ENCODE assay signal across 10 cellular contexts in the genomic region with DNA sequence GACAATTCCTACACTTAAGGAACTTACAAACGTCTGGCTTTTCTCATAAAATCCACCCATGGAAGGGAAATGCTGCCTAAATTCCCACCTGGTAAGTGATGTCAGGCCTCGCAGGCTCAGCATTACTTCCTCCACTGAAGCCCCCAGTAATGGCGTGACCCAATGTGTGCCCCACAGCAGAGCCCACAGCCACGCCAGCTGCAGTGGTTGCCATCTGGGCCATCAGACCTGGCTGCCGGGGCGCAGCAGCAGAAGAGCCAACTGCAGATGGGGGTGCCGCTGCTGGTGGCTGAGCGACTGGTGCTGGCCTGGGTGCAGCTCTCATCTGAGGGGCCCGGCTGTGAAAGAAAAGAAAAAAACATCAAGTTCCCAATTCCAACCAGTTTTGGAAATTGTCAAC. TPM values are rescaled to one million over a fixed set of nuclear protein-coding genes. Genes with fewer than 3 reads are reported as not detected.
DNase-seq lines count a peak whose midpoint lies in the region; ATAC-seq and TF ChIP-seq lines count a peak whose summit lies in the region.
"Not testable (repeated sequence)": the region's sequence is repeated elsewhere in the genome, so short reads cannot be mapped to it uniquely, and the experiment has no call there.
"Had no signal": no experiment of that assay in that cellular context is flagged by ENCODE, and none has a peak within 500 bp of the region (broad histone marks: within the 10 kb centered on the region; RNA-seq: fewer than 3 reads in every experiment).

No MANE protein-coding gene starts in this region.

- H3K27ac ChIP-seq in BLaER1, result not testable (repeated sequence)

- peaks cover 59% of the 10 kb centered on the region for H3K36me3 ChIP-seq in BLaER1
- H3K36me3 ChIP-seq in Loucy (ENCODE audit: insufficient read depth, low read length), result peaks cover 49% of the 10 kb centered on the region

- not testable (repeated sequence) for H3F3A ChIP-seq in Loucy (ENCODE audit: low read depth)

- H4K20me1 ChIP-seq in BLaER1, result peaks cover 67% of the 10 kb centered on the region
- H4K20me1 ChIP-seq in Loucy (ENCODE audit: insufficient read depth, low read length, poor library complexity, severe bottlenecking), result peaks cover 38% of the 10 kb centered on the region

- peaks cover 30% of the 10 kb centered on the region for H3K4me1 ChIP-seq in BLaER1
- H3K4me1 ChIP-seq in Loucy (ENCODE audit: insufficient read depth, low read length, poor library complexity, severe bottlenecking), result peaks cover 19% of the 10 kb centered on the region

- intact Hi-C loops in activated T-helper 1 cell treated with anti-CD3 and anti-CD28 coated beads, Interleukin-12 subunit alpha, Interleukin-12 subunit beta, Interleukin-2, Interleukin-4 antibody, amounts not matched to agents 30 ng/mL and 10 ng/mL and 1 ng/mL, durations not matched to agents 14 hours and 24 hours and 36 hours (cut with micrococcal nuclease), result not testable (repeated sequence)

- not testable (repeated sequence) for H3K9me2 ChIP-seq in Loucy (replicated peaks; ENCODE audit: low read depth, low read length)

- peaks cover 15% of the 10 kb centered on the region for H3K9me3 Mint-ChIP-seq in T-helper 2 cell treated with Interferon-gamma antibody and Interleukin-4, amounts not matched to agents 5 μg/mL and 100 μg/mL, for 36 hours
- H3K9me3 Mint-ChIP-seq in activated T-helper 1 cell treated with anti-CD3 and anti-CD28 coated beads, Interleukin-12 subunit alpha, Interleukin-12 subunit beta, Interleukin-2, Interleukin-4 antibody, amounts not matched to agents 30 ng/mL and 10 ng/mL and 1 ng/mL, durations not matched to agents 14 hours and 24 hours and 36 hours, result peaks cover 12% of the 10 kb centered on the region
- not testable (repeated sequence) for H3K9me3 Mint-ChIP-seq in central memory CD8-positive, alpha-beta T cell; stimulated activated effector memory CD8-positive, alpha-beta T cell treated with anti-CD3 and anti-CD28 coated beads, Interleukin-12 subunit alpha, Interleukin-12 subunit beta, amount 100 ng/mL, for 72 hours

- H3K4me2 ChIP-seq in BLaER1, result peak overlapping the region; percentile 26
- H3K4me2 ChIP-seq in Loucy (ENCODE audit: low read depth, low read length, poor library complexity, severe bottlenecking), result peak overlapping the region; percentile 97

- H3K27me3 ChIP-seq in BLaER1; Loucy (ENCODE audit: insufficient read depth, low read length, poor library complexity, severe bottlenecking): not testable (repeated sequence)

- not testable (repeated sequence) for H3K4me3 ChIP-seq in BLaER1
- peak overlapping the region; percentile 93 for H3K4me3 ChIP-seq in Loucy (ENCODE audit: low read length, poor library complexity, severe bottlenecking)

- H3K9me3 ChIP-seq in BLaER1, result peaks cover 16% of the 10 kb centered on the region
- not testable (repeated sequence) for H3K9me3 ChIP-seq in Loucy (ENCODE audit: insufficient read depth, low read depth, low read length)

- H3K9ac ChIP-seq in BLaER1, result not testable (repeated sequence)
- H3K9ac ChIP-seq in Loucy (ENCODE audit: low read depth, low read length, poor library complexity, severe bottlenecking), result peak overlapping the region; percentile 50

- H3K4me3 Mint-ChIP-seq in T-helper 2 cell treated with Interferon-gamma antibody and Interleukin-4, amounts not matched to agents 5 μg/mL and 100 μg/mL, for 36 hours, result peak overlapping the region; percentile 99
- peak overlapping the region; percentile 95 for H3K4me3 Mint-ChIP-seq in activated T-helper 1 cell treated with anti-CD3 and anti-CD28 coated beads, Interleukin-12 subunit alpha, Interleukin-12 subunit beta, Interleukin-2, Interleukin-4 antibody, amounts not matched to agents 30 ng/mL and 10 ng/mL and 1 ng/mL, durations not matched to agents 14 hours and 24 hours and 36 hours
- peak overlapping the region; percentile 14 for H3K4me3 Mint-ChIP-seq in central memory CD8-positive, alpha-beta T cell
- peak overlapping the region; percentile 98 for H3K4me3 Mint-ChIP-seq in stimulated activated effector memory CD8-positive, alpha-beta T cell treated with anti-CD3 and anti-CD28 coated beads, Interleukin-12 subunit alpha, Interleukin-12 subunit beta, amount 100 ng/mL, for 72 hours

- H3K27ac Mint-ChIP-seq in T-helper 2 cell treated with Interferon-gamma antibody and Interleukin-4, amounts not matched to agents 5 μg/mL and 100 μg/mL, for 36 hours; activated T-helper 1 cell treated with anti-CD3 and anti-CD28 coated beads, Interleukin-12 subunit alpha, Interleukin-12 subunit beta, Interleukin-2, Interleukin-4 antibody, amounts not matched to agents 30 ng/mL and 10 ng/mL and 1 ng/mL, durations not matched to agents 14 hours and 24 hours and 36 hours; central memory CD8-positive, alpha-beta T cell (ENCODE audit: low read depth); stimulated activated effector memory CD8-positive, alpha-beta T cell treated with anti-CD3 and anti-CD28 coated beads, Interleukin-12 subunit alpha, Interleukin-12 subunit beta, amount 100 ng/mL, for 72 hours: not testable (repeated sequence)

- peaks cover 40% of the 10 kb centered on the region for H3K79me2 ChIP-seq in Loucy (ENCODE audit: insufficient read depth, low read length)

- not testable (repeated sequence) for H3K27me3 Mint-ChIP-seq in T-helper 2 cell treated with Interferon-gamma antibody and Interleukin-4, amounts not matched to agents 5 μg/mL and 100 μg/mL, for 36 hours (ENCODE audit: low read depth); activated T-helper 1 cell treated with anti-CD3 and anti-CD28 coated beads, Interleukin-12 subunit alpha, Interleukin-12 subunit beta, Interleukin-2, Interleukin-4 antibody, amounts not matched to agents 30 ng/mL and 10 ng/mL and 1 ng/mL, durations not matched to agents 14 hours and 24 hours and 36 hours (ENCODE audit: insufficient read depth); central memory CD8-positive, alpha-beta T cell

- peaks cover 60% of the 10 kb centered on the region for H3K36me3 Mint-ChIP-seq in T-helper 2 cell treated with Interferon-gamma antibody and Interleukin-4, amounts not matched to agents 5 μg/mL and 100 μg/mL, for 36 hours (ENCODE audit: low read depth)
- H3K36me3 Mint-ChIP-seq in activated T-helper 1 cell treated with anti-CD3 and anti-CD28 coated beads, Interleukin-12 subunit alpha, Interleukin-12 subunit beta, Interleukin-2, Interleukin-4 antibody, amounts not matched to agents 30 ng/mL and 10 ng/mL and 1 ng/mL, durations not matched to agents 14 hours and 24 hours and 36 hours (ENCODE audit: low read depth), result peaks cover 50% of the 10 kb centered on the region
- H3K36me3 Mint-ChIP-seq in central memory CD8-positive, alpha-beta T cell (ENCODE audit: insufficient read depth), result peaks cover 56% of the 10 kb centered on the region
- H3K36me3 Mint-ChIP-seq in stimulated activated effector memory CD8-positive, alpha-beta T cell treated with anti-CD3 and anti-CD28 coated beads, Interleukin-12 subunit alpha, Interleukin-12 subunit beta, amount 100 ng/mL, for 72 hours, result peaks cover 77% of the 10 kb centered on the region

- H2AFZ ChIP-seq in Loucy (ENCODE audit: low read length), result not testable (repeated sequence)

- DNase-seq in T-helper 2 cell treated with Interferon-gamma antibody and Interleukin-4, amounts not matched to agents 5 μg/mL and 100 μg/mL, for 36 hours (ENCODE audit: low spot score); activated T-helper 1 cell treated with anti-CD3 and anti-CD28 coated beads, Interleukin-12 subunit alpha, Interleukin-12 subunit beta, Interleukin-2, Interleukin-4 antibody, amounts not matched to agents 30 ng/mL and 10 ng/mL and 1 ng/mL, durations not matched to agents 14 hours and 24 hours and 36 hours (ENCODE audit: low spot score); central memory CD8-positive, alpha-beta T cell (ENCODE audit: low spot score in 2 of 2); stimulated activated effector memory CD8-positive, alpha-beta T cell treated with anti-CD3 and anti-CD28 coated beads, Interleukin-12 subunit alpha, Interleukin-12 subunit beta, amount 100 ng/mL, for 72 hours (ENCODE audit: low spot score in 2 of 2): not testable (repeated sequence)

- not testable (repeated sequence) for ATAC-seq in central memory CD8-positive, alpha-beta T cell (replicated peaks; ENCODE audit: extremely low read depth, poor library complexity, severe bottlenecking); stimulated activated effector memory CD8-positive, alpha-beta T cell treated with anti-CD3 and anti-CD28 coated beads, Interleukin-12 subunit alpha, Interleukin-12 subunit beta, amount 100 ng/mL, for 72 hours

- TF ChIP-seq CTCF in Loucy (conservative IDR thresholded peaks at IDR 0.05; ENCODE audit: low read length), result not testable (repeated sequence)

- peaks cover 18% of the 10 kb centered on the region for H3K4me1 Mint-ChIP-seq in T-helper 2 cell treated with Interferon-gamma antibody and Interleukin-4, amounts not matched to agents 5 μg/mL and 100 μg/mL, for 36 hours (ENCODE audit: low read depth)
- peaks cover 21% of the 10 kb centered on the region for H3K4me1 Mint-ChIP-seq in activated T-helper 1 cell treated with anti-CD3 and anti-CD28 coated beads, Interleukin-12 subunit alpha, Interleukin-12 subunit beta, Interleukin-2, Interleukin-4 antibody, amounts not matched to agents 30 ng/mL and 10 ng/mL and 1 ng/mL, durations not matched to agents 14 hours and 24 hours and 36 hours (ENCODE audit: low read depth)
- peaks cover 27% of the 10 kb centered on the region for H3K4me1 Mint-ChIP-seq in central memory CD8-positive, alpha-beta T cell
- peaks cover 21% of the 10 kb centered on the region for H3K4me1 Mint-ChIP-seq in stimulated activated effector memory CD8-positive, alpha-beta T cell treated with anti-CD3 and anti-CD28 coated beads, Interleukin-12 subunit alpha, Interleukin-12 subunit beta, amount 100 ng/mL, for 72 hours

RNA-seq across cellular contexts. Expression of a gene that starts 2.1 kb away (rescaled TPM):
- 613 and 617 TPM in 2 replicates for total RNA-seq in activated T-helper 1 cell treated with anti-CD3 and anti-CD28 coated beads, Interleukin-12 subunit alpha, Interleukin-12 subunit beta, Interleukin-2, Interleukin-4 antibody, amounts not matched to agents 30 ng/mL and 10 ng/mL and 1 ng/mL, durations not matched to agents 14 hours and 24 hours and 36 hours

RNA-seq across cellular contexts. Expression of a gene that starts 11.4 kb away (rescaled TPM):
- 3.4 and 4.3 TPM in 2 replicates for total RNA-seq in activated T-helper 1 cell treated with anti-CD3 and anti-CD28 coated beads, Interleukin-12 subunit alpha, Interleukin-12 subunit beta, Interleukin-2, Interleukin-4 antibody, amounts not matched to agents 30 ng/mL and 10 ng/mL and 1 ng/mL, durations not matched to agents 14 hours and 24 hours and 36 hours

RNA-seq across cellular contexts. Expression of a gene that starts 12.1 kb away (rescaled TPM):
- total RNA-seq in activated T-helper 1 cell treated with anti-CD3 and anti-CD28 coated beads, Interleukin-12 subunit alpha, Interleukin-12 subunit beta, Interleukin-2, Interleukin-4 antibody, amounts not matched to agents 30 ng/mL and 10 ng/mL and 1 ng/mL, durations not matched to agents 14 hours and 24 hours and 36 hours, result not detected in 2 replicates
- total RNA-seq: B cell, GM23248, H7, M059J had no signal

RNA-seq across cellular contexts. Expression of a gene that starts 40.1 kb away (rescaled TPM):
- total RNA-seq in activated T-helper 1 cell treated with anti-CD3 and anti-CD28 coated beads, Interleukin-12 subunit alpha, Interleukin-12 subunit beta, Interleukin-2, Interleukin-4 antibody, amounts not matched to agents 30 ng/mL and 10 ng/mL and 1 ng/mL, durations not matched to agents 14 hours and 24 hours and 36 hours, result 157 and 166 TPM in 2 replicates

RNA-seq across cellular contexts. Expression of a gene that starts 52.6 kb away (rescaled TPM):
- total RNA-seq in activated T-helper 1 cell treated with anti-CD3 and anti-CD28 coated beads, Interleukin-12 subunit alpha, Interleukin-12 subunit beta, Interleukin-2, Interleukin-4 antibody, amounts not matched to agents 30 ng/mL and 10 ng/mL and 1 ng/mL, durations not matched to agents 14 hours and 24 hours and 36 hours, result 308 TPM in 2 replicates

Comparison
In these comparisons a context has a peak if more than half of its experiments do, and no peak if none do; other contexts are left out.
1. H3K4me3 Mint-ChIP-seq: peak in every context shown above with its lines; median percentile 99 in T-helper 2 cell treated with Interferon-gamma antibody and Interleukin-4, amounts not matched to agents 5 μg/mL and 100 μg/mL, for 36 hours; 98 in stimulated activated effector memory CD8-positive, alpha-beta T cell treated with anti-CD3 and anti-CD28 coated beads, Interleukin-12 subunit alpha, Interleukin-12 subunit beta, amount 100 ng/mL, for 72 hours; 95 in activated T-helper 1 cell treated with anti-CD3 and anti-CD28 coated beads, Interleukin-12 subunit alpha, Interleukin-12 subunit beta, Interleukin-2, Interleukin-4 antibody, amounts not matched to agents 30 ng/mL and 10 ng/mL and 1 ng/mL, durations not matched to agents 14 hours and 24 hours and 36 hours; 14 in central memory CD8-positive, alpha-beta T cell.